18 cellular contexts compared by ENCODE assay signal in the genomic region with DNA sequence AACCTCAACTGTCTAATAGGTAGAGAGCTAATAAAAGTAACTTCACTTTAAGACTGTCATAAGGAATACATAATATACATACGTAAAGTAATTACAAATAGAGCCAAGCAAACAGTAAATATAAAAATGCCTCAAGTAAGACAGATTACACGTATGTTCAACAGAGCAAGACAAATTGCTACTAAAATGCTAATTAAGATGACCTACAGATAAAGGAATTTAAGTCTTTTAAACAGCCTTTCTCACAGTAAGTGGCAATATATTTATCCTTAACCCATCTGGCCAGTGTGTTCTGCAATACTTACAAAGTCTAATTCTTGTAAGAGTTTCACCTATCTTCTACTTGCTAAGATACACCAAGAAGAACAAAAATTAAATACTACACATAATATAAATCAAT. TPM values are rescaled to one million over a fixed set of nuclear protein-coding genes. Genes with fewer than 3 reads are reported as not detected.
DNase-seq lines count a peak whose midpoint lies in the region; ATAC-seq and TF ChIP-seq lines count a peak whose summit lies in the region.
"Had no signal": no experiment of that assay in that cellular context is flagged by ENCODE, and none has a peak within 500 bp of the region (broad histone marks: within the 10 kb centered on the region; RNA-seq: fewer than 3 reads in every experiment).

No MANE protein-coding gene starts in this region.

- peaks cover 65% of the 10 kb centered on the region for H3K36me3 Mint-ChIP-seq in activated CD4-positive, alpha-beta T cell treated with anti-CD3 and anti-CD28 coated beads, Interleukin-2, amount 10 ng/mL, durations not matched to agents 7 days and 5 days (ENCODE audit: low read depth)
- peaks cover 91% of the 10 kb centered on the region for H3K36me3 Mint-ChIP-seq in activated T-helper 17 cell treated with anti-CD3 and anti-CD28 coated beads, Interleukin-2, amount 50 U/mL, for 72 hours (ENCODE audit: low read depth)

- peaks cover 3% of the 10 kb centered on the region; the same call in 1 of the 2 replicates for H3K4me1 ChIP-seq in HEK293 (ENCODE audit: control insufficient read depth, insufficient read depth, low read length)

- H3K4me3 ChIP-seq in HEK293 (ENCODE audit: low read depth, low read length), result no peak overlapping the region
- H3K4me3 ChIP-seq: Peyer's patch had no signal

- TF ChIP-seq CTCF in HEK293 (tag by site-specific recombination; IDR thresholded peaks at IDR 0.05), result no peak

- peaks cover 71% of the 10 kb centered on the region for H3K4me1 Mint-ChIP-seq in activated CD4-positive, alpha-beta T cell treated with anti-CD3 and anti-CD28 coated beads, Interleukin-2, amount 10 ng/mL, durations not matched to agents 7 days and 5 days
- H3K4me1 Mint-ChIP-seq in activated T-helper 17 cell treated with anti-CD3 and anti-CD28 coated beads, Interleukin-2, amount 50 U/mL, for 72 hours, result peaks cover 34% of the 10 kb centered on the region

- peak overlapping the region; percentile 54 for H3K27ac Mint-ChIP-seq in activated CD4-positive, alpha-beta T cell treated with anti-CD3 and anti-CD28 coated beads, Interleukin-2, amount 10 ng/mL, durations not matched to agents 7 days and 5 days
- H3K27ac Mint-ChIP-seq in activated T-helper 17 cell treated with anti-CD3 and anti-CD28 coated beads, Interleukin-2, amount 50 U/mL, for 72 hours, result peak overlapping the region; percentile 38

- POLR2A ChIA-PET in activated CD4-positive, alpha-beta T cell treated with anti-CD3 and anti-CD28 coated beads, Interleukin-2, amount 10 ng/mL, durations not matched to agents 7 days and 5 days (lab: Charles Lee), result no interaction called here
- POLR2A ChIA-PET in HEK293 (lab: Yijun Ruan, JAX), result interaction anchor here (1.0 kb wide), 1 partner anchor 64 kb away, joined by 3 read pairs; a partner anchor contains a TSS

- H3K27ac ChIP-seq in HEK293 (ENCODE audit: extremely low read depth, low read depth, low read length), result no peak overlapping the region
- peak overlapping the region; percentile 6 for H3K27ac ChIP-seq in epithelial cell of prostate
- H3K27ac ChIP-seq: 22Rv1, KMS-11, Peyer's patch had no signal

- H3K9me3 Mint-ChIP-seq in activated CD4-positive, alpha-beta T cell treated with anti-CD3 and anti-CD28 coated beads, Interleukin-2, amount 10 ng/mL, durations not matched to agents 7 days and 5 days, result no peaks in the 10 kb centered on the region
- no peaks in the 10 kb centered on the region for H3K9me3 Mint-ChIP-seq in activated T-helper 17 cell treated with anti-CD3 and anti-CD28 coated beads, Interleukin-2, amount 50 U/mL, for 72 hours
- H3K9me3 Mint-ChIP-seq: CD4-positive, alpha-beta memory T cell had no signal

- no peaks in the 10 kb centered on the region for H3K9me3 ChIP-seq in HEK293 (ENCODE audit: control insufficient read depth, insufficient read depth, low read depth, low read length)
- H3K9me3 ChIP-seq: Peyer's patch had no signal

- peaks cover 7 to 27% of the 10 kb centered on the region in 2 experiments; a peak in 2 of 3 replicates for H3K36me3 ChIP-seq in HEK293 (ENCODE audit: control insufficient read depth in 2 of 2, insufficient read depth in 1 of 2, low read length in 2 of 2)

- CTCF ChIA-PET in activated CD4-positive, alpha-beta T cell treated with anti-CD3 and anti-CD28 coated beads, Interleukin-2, amount 10 ng/mL, durations not matched to agents 7 days and 5 days (lab: Charles Lee), result interaction anchor here (1.0 to 1.6 kb wide), 3 partner anchors 7 to 50 kb away, joined by 3 to 4 read pairs (median 3); no protein-coding TSS in a partner anchor
- CTCF ChIA-PET in HEK293 (lab: Yijun Ruan, JAX), result interaction anchor here (1.4 kb wide), 1 partner anchor 63 kb away, joined by 3 read pairs; no protein-coding TSS in a partner anchor

- no peak overlapping the region for H3K4me3 Mint-ChIP-seq in activated CD4-positive, alpha-beta T cell treated with anti-CD3 and anti-CD28 coated beads, Interleukin-2, amount 10 ng/mL, durations not matched to agents 7 days and 5 days
- no peak overlapping the region for H3K4me3 Mint-ChIP-seq in activated T-helper 17 cell treated with anti-CD3 and anti-CD28 coated beads, Interleukin-2, amount 50 U/mL, for 72 hours
- H3K4me3 Mint-ChIP-seq: CD4-positive, alpha-beta memory T cell had no signal

- H3K27me3 Mint-ChIP-seq in activated CD4-positive, alpha-beta T cell treated with anti-CD3 and anti-CD28 coated beads, Interleukin-2, amount 10 ng/mL, durations not matched to agents 7 days and 5 days, result no peaks in the 10 kb centered on the region
- no peaks in the 10 kb centered on the region for H3K27me3 Mint-ChIP-seq in activated T-helper 17 cell treated with anti-CD3 and anti-CD28 coated beads, Interleukin-2, amount 50 U/mL, for 72 hours
- H3K27me3 Mint-ChIP-seq: CD4-positive, alpha-beta memory T cell had no signal

- no peak for ATAC-seq in activated T-helper 17 cell treated with anti-CD3 and anti-CD28 coated beads, Interleukin-2, amount 50 U/mL, for 72 hours (replicated peaks)
- ATAC-seq: HCT116, Right ventricle myocardium inferior had no signal

- DNase-seq in activated CD4-positive, alpha-beta T cell treated with anti-CD3 and anti-CD28 coated beads, Interleukin-2, amount 10 ng/mL, durations not matched to agents 7 days and 5 days, result no peak
- DNase-seq in activated CD4-positive, alpha-beta T cell treated with anti-CD3 and anti-CD28 coated beads for 48 hours, result no peak
- DNase-seq in epithelial cell of prostate (ENCODE audit: low read depth, low spot score) (no peak), NCI-H82 (lab: John Stamatoyannopoulos, UW) (no peak), KG1 (lab: John Stamatoyannopoulos, UW) (no peak), medulla oblongata (ENCODE audit: extremely low spot score) (no peak)
- DNase-seq: CD4-positive, alpha-beta memory T cell; DMS79; NCI-H1092 treated with DMSO at 0.1 percent for 48 hours; NCI-H2081 treated with DMSO at 0.1 percent for 48 hours; NCI-H510A; Peyer's patch had no signal

TF ChIP-seq in HEK293, 187 proteins besides CTCF, POLR2A, EP300 and RAD21 (continues in another document):
- TF ChIP-seq ZBTB48 (tag by site-specific recombination; IDR thresholded peaks at IDR 0.05) (no peak), ZNF521 (tag by site-specific recombination; IDR thresholded peaks at IDR 0.05) (no peak), ZSCAN16 (tag by site-specific recombination; IDR thresholded peaks at IDR 0.05) (no peak), ZNF629 (tag by site-specific recombination; IDR thresholded peaks at IDR 0.05) (no peak), SP7 (tag by site-specific recombination; IDR thresholded peaks at IDR 0.05) (0 out of 2 replicates have a peak, but pooled peaks have one; percentile 31), ZFP41 (tag by site-specific recombination; IDR thresholded peaks at IDR 0.05; ENCODE audit: borderline replicate concordance) (no peak), ZNF555 (tag by site-specific recombination; conservative IDR thresholded peaks at IDR 0.05) (no peak), ZFHX2 (tag by site-specific recombination; conservative IDR thresholded peaks at IDR 0.05) (no peak), MYNN (tag by site-specific recombination; IDR thresholded peaks at IDR 0.05; ENCODE audit: borderline replicate concordance) (no peak), ZNF223 (tag by site-specific recombination; IDR thresholded peaks at IDR 0.05) (no peak), ZNF140 (tag by site-specific recombination; IDR thresholded peaks at IDR 0.05) (no peak), EGR2 (tag by site-specific recombination; IDR thresholded peaks at IDR 0.05; ENCODE audit: low read depth) (no peak)
- TF ChIP-seq, protein P1, sequence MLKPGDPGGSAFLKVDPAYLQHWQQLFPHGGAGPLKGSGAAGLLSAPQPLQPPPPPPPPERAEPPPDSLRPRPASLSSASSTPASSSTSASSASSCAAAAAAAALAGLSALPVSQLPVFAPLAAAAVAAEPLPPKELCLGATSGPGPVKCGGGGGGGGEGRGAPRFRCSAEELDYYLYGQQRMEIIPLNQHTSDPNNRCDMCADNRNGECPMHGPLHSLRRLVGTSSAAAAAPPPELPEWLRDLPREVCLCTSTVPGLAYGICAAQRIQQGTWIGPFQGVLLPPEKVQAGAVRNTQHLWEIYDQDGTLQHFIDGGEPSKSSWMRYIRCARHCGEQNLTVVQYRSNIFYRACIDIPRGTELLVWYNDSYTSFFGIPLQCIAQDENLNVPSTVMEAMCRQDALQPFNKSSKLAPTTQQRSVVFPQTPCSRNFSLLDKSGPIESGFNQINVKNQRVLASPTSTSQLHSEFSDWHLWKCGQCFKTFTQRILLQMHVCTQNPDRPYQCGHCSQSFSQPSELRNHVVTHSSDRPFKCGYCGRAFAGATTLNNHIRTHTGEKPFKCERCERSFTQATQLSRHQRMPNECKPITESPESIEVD (tag by site-specific recombination; IDR thresholded peaks at IDR 0.05), result peak; percentile 72
- TF ChIP-seq, protein P2, sequence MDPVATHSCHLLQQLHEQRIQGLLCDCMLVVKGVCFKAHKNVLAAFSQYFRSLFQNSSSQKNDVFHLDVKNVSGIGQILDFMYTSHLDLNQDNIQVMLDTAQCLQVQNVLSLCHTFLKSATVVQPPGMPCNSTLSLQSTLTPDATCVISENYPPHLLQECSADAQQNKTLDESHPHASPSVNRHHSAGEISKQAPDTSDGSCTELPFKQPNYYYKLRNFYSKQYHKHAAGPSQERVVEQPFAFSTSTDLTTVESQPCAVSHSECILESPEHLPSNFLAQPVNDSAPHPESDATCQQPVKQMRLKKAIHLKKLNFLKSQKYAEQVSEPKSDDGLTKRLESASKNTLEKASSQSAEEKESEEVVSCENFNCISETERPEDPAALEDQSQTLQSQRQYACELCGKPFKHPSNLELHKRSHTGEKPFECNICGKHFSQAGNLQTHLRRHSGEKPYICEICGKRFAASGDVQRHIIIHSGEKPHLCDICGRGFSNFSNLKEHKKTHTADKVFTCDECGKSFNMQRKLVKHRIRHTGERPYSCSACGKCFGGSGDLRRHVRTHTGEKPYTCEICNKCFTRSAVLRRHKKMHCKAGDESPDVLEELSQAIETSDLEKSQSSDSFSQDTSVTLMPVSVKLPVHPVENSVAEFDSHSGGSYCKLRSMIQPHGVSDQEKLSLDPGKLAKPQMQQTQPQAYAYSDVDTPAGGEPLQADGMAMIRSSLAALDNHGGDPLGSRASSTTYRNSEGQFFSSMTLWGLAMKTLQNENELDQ (tag by site-specific recombination; IDR thresholded peaks at IDR 0.05; ENCODE audit: low read depth), result no peak

RNA-seq across cellular contexts. Expression of a gene that starts 12.7 kb away (rescaled TPM):
- total RNA-seq in activated CD4-positive, alpha-beta T cell treated with anti-CD3 and anti-CD28 coated beads, Interleukin-2, amount 10 ng/mL, durations not matched to agents 7 days and 5 days, result 100 to 1,000 TPM; 135 to 137 TPM
- 100 to 1,000 TPM; 128 to 172 TPM for total RNA-seq in activated T-helper 17 cell treated with anti-CD3 and anti-CD28 coated beads, Interleukin-2, amount 50 U/mL, for 72 hours

RNA-seq across cellular contexts. Expression of a gene that starts 30.2 kb away (rescaled TPM):
- total RNA-seq in activated CD4-positive, alpha-beta T cell treated with anti-CD3 and anti-CD28 coated beads, Interleukin-2, amount 10 ng/mL, durations not matched to agents 7 days and 5 days, result under 1 TPM; 0.74 to 1.00 TPM
- 1 to 10 TPM; 2.4 TPM for total RNA-seq in activated T-helper 17 cell treated with anti-CD3 and anti-CD28 coated beads, Interleukin-2, amount 50 U/mL, for 72 hours
